9 cellular contexts compared by ENCODE assay signal in genomic region chr17:67452681-67453554, GRCh38.
DNase-seq lines count a peak whose midpoint lies in the region; ATAC-seq and TF ChIP-seq lines count a peak whose summit lies in the region.
"Had no signal": no experiment of that assay in that cellular context is flagged by ENCODE, and none has a peak within 500 bp of the region (broad histone marks: within the 10 kb centered on the region; RNA-seq: fewer than 3 reads in every experiment).

No MANE protein-coding gene starts in this region.

- no peak overlapping the region for H2AFZ ChIP-seq in smooth muscle cell (ENCODE audit: low read depth)

- H3K4me3 ChIP-seq in MG63 (no peak overlapping the region), smooth muscle cell (no peak overlapping the region)

- H3K4me3 Mint-ChIP-seq in activated naive CD8-positive, alpha-beta T cell treated with anti-CD3 and anti-CD28 coated beads, Interleukin-2, amount 50 U/mL, for 24 hours = peak overlapping the region; percentile 76
- H3K4me3 Mint-ChIP-seq in stimulated activated naive CD8-positive, alpha-beta T cell treated with anti-CD3 and anti-CD28 coated beads, Interleukin-15, Interleukin-2, amounts not matched to agents 100 ng/mL and 50 ng/mL, for 24 hours = peak overlapping the region; percentile 73

- peaks cover 88% of the 10 kb centered on the region for H3K4me1 Mint-ChIP-seq in activated naive CD8-positive, alpha-beta T cell treated with anti-CD3 and anti-CD28 coated beads, Interleukin-2, amount 50 U/mL, for 24 hours
- peaks cover 89% of the 10 kb centered on the region for H3K4me1 Mint-ChIP-seq in stimulated activated naive CD8-positive, alpha-beta T cell treated with anti-CD3 and anti-CD28 coated beads, Interleukin-15, Interleukin-2, amounts not matched to agents 100 ng/mL and 50 ng/mL, for 24 hours (ENCODE audit: low read depth)

- DNase-seq in activated CD8-positive, alpha-beta memory T cell treated with anti-CD3 and anti-CD28 coated beads, Interleukin-2, amount 50 U/mL, for 4 hours = peak; percentile 14
- no peak for DNase-seq in activated CD8-positive, alpha-beta memory T cell treated with anti-CD3 and anti-CD28 coated beads for 24 hours
- DNase-seq in activated naive CD8-positive, alpha-beta T cell treated with anti-CD3 and anti-CD28 coated beads, Interleukin-2, amount 50 U/mL, for 24 hours = no peak
- no peak for DNase-seq in kidney glomerular epithelial cell (lab: John Stamatoyannopoulos, UW)
- DNase-seq in MG63 = no peak
- no peak for DNase-seq in smooth muscle cell (lab: John Stamatoyannopoulos, UW; ENCODE audit: unreplicated experiment)

- H3K36me3 Mint-ChIP-seq in activated naive CD8-positive, alpha-beta T cell treated with anti-CD3 and anti-CD28 coated beads, Interleukin-2, amount 50 U/mL, for 24 hours (ENCODE audit: low read depth) = peaks cover 12% of the 10 kb centered on the region
- peaks cover 11% of the 10 kb centered on the region for H3K36me3 Mint-ChIP-seq in stimulated activated naive CD8-positive, alpha-beta T cell treated with anti-CD3 and anti-CD28 coated beads, Interleukin-15, Interleukin-2, amounts not matched to agents 100 ng/mL and 50 ng/mL, for 24 hours (ENCODE audit: low read depth)

- no peaks in the 10 kb centered on the region for H3K4me1 ChIP-seq in smooth muscle cell (ENCODE audit: low read depth)

- H3K36me3 ChIP-seq in MG63 (no peaks in the 10 kb centered on the region), smooth muscle cell (ENCODE audit: low read depth) (no peaks in the 10 kb centered on the region)
- H3K36me3 ChIP-seq: neutrophil had no signal

- no peaks in the 10 kb centered on the region for H4K20me1 ChIP-seq in smooth muscle cell (ENCODE audit: low read depth)

- TF ChIP-seq CTCF in smooth muscle cell (IDR thresholded peaks at IDR 0.05; ENCODE audit: borderline replicate concordance, insufficient read depth, poor library complexity, severe bottlenecking) = no peak

- no peaks in the 10 kb centered on the region for H3F3A ChIP-seq in smooth muscle cell (ENCODE audit: low read depth)

- H3K27ac ChIP-seq in smooth muscle cell (ENCODE audit: low read depth) = no peak overlapping the region
- H3K27ac ChIP-seq: neutrophil had no signal

- no peak overlapping the region for H3K4me2 ChIP-seq in smooth muscle cell

- peak; percentile 59 for ATAC-seq in HG03565 (IDR thresholded peaks at IDR 0.05; ENCODE audit: unreplicated experiment)
- peak; percentile 84 for ATAC-seq in activated naive CD8-positive, alpha-beta T cell treated with anti-CD3 and anti-CD28 coated beads, Interleukin-2, amount 50 U/mL, for 24 hours

- no peak overlapping the region for H3K9ac ChIP-seq in smooth muscle cell (ENCODE audit: low read depth)

- H3K9me3 ChIP-seq in MG63 = peaks cover under 1% of the 10 kb centered on the region; the same call in 1 of the 2 replicates
- H3K9me3 ChIP-seq in smooth muscle cell (replicated peaks; ENCODE audit: low read depth) = no peaks in the 10 kb centered on the region
- H3K9me3 ChIP-seq: neutrophil had no signal

- H3K27me3 Mint-ChIP-seq in activated naive CD8-positive, alpha-beta T cell treated with anti-CD3 and anti-CD28 coated beads, Interleukin-2, amount 50 U/mL, for 24 hours = no peaks in the 10 kb centered on the region
- no peaks in the 10 kb centered on the region for H3K27me3 Mint-ChIP-seq in stimulated activated naive CD8-positive, alpha-beta T cell treated with anti-CD3 and anti-CD28 coated beads, Interleukin-15, Interleukin-2, amounts not matched to agents 100 ng/mL and 50 ng/mL, for 24 hours

- 92% methylated on average over 10 of the region's 10 CpGs for WGBS in smooth muscle cell (ENCODE audit: low lambda C conversion rate)

- H3K79me2 ChIP-seq in smooth muscle cell (ENCODE audit: low read depth) = peaks cover 11% of the 10 kb centered on the region

- H3K27me3 ChIP-seq in MG63 (no peaks in the 10 kb centered on the region), smooth muscle cell (ENCODE audit: low read depth) (no peaks in the 10 kb centered on the region)
- H3K27me3 ChIP-seq: neutrophil had no signal

- peaks cover 8% of the 10 kb centered on the region for H3K9me3 Mint-ChIP-seq in activated naive CD8-positive, alpha-beta T cell treated with anti-CD3 and anti-CD28 coated beads, Interleukin-2, amount 50 U/mL, for 24 hours
- H3K9me3 Mint-ChIP-seq in stimulated activated naive CD8-positive, alpha-beta T cell treated with anti-CD3 and anti-CD28 coated beads, Interleukin-15, Interleukin-2, amounts not matched to agents 100 ng/mL and 50 ng/mL, for 24 hours = peaks cover 2% of the 10 kb centered on the region

- peak overlapping the region; percentile 98 for H3K27ac Mint-ChIP-seq in activated naive CD8-positive, alpha-beta T cell treated with anti-CD3 and anti-CD28 coated beads, Interleukin-2, amount 50 U/mL, for 24 hours
- peak overlapping the region; percentile 96 for H3K27ac Mint-ChIP-seq in stimulated activated naive CD8-positive, alpha-beta T cell treated with anti-CD3 and anti-CD28 coated beads, Interleukin-15, Interleukin-2, amounts not matched to agents 100 ng/mL and 50 ng/mL, for 24 hours
